ENCODE assay signal across 1 cellular context in genomic region chr1:28921286-28921869, GRCh38.
TF ChIP-seq lines count a peak whose summit lies in the region.

No MANE protein-coding gene starts in this region.

TF ChIP-seq in IMR-90, 13 proteins besides CTCF, POLR2A, EP300 and RAD21 (continued from another document):
- TF ChIP-seq RCOR1 (IDR thresholded peaks at IDR 0.05; ENCODE audit: insufficient replicate concordance, low read length) = no peak
